23 cellular contexts compared by ENCODE assay signal in genomic region chr4:165970703-165971420, GRCh38.
A peak's percentile ranks its signal among the peaks of the same experiment; 100 is the strongest.
DNase-seq lines count a peak whose midpoint lies in the region; ATAC-seq, FAIRE-seq and TF ChIP-seq lines count a peak whose summit lies in the region.
"Had no signal": no experiment of that assay in that cellular context is flagged by ENCODE, and none has a peak within 500 bp of the region (broad histone marks: within the 10 kb centered on the region; RNA-seq: fewer than 3 reads in every experiment).

No MANE protein-coding gene starts in this region.

- H3K27ac ChIP-seq in RWPE2 (ENCODE audit: poor library complexity, severe bottlenecking) (peak overlapping the region; percentile 99), foreskin keratinocyte (peak overlapping the region; percentile 75), small intestine (ENCODE audit: low read depth in 1 of 2, low read length in 1 of 2) (peak overlapping the region in 1 of 2 donors; percentile 62)
- H3K27ac ChIP-seq: 22Rv1, A549, C4-2B had no signal

- WGBS in small intestine, 3 donors = 21 to 78% (median 46%) methylated on average over 4 of the region's 4 CpGs

- FAIRE-seq in small intestine (lab: Jason Lieb, UNC) (peak; percentile 94), D721Med (lab: Jason Lieb, UNC) (no peak)
- FAIRE-seq: A549, GM12892, GM18507 had no signal

- H3K9me3 ChIP-seq in RWPE2 (ENCODE audit: severe bottlenecking) (no peaks in the 10 kb centered on the region), small intestine (ENCODE audit: control insufficient read depth, low read depth) (no peaks in the 10 kb centered on the region)
- H3K9me3 ChIP-seq: A549, Caco-2 had no signal

- H3K27me3 ChIP-seq in RWPE2 (ENCODE audit: insufficient read depth, poor library complexity, severe bottlenecking) = no peaks in the 10 kb centered on the region
- H3K27me3 ChIP-seq in foreskin keratinocyte = no peaks in the 10 kb centered on the region
- no peaks in the 10 kb centered on the region for H3K27me3 ChIP-seq in small intestine (ENCODE audit: control insufficient read depth in 2 of 2, insufficient read depth in 2 of 2, low read length in 2 of 2)

- ATAC-seq in RWPE2 (ENCODE audit: low read depth) (peak; percentile 50), foreskin keratinocyte (no peak), GM21723 (IDR thresholded peaks at IDR 0.05; ENCODE audit: unreplicated experiment) (no peak)
- ATAC-seq: A549, HCT116 had no signal

- TF ChIP-seq CTCF in RWPE2 (IDR thresholded peaks at IDR 0.05; ENCODE audit: poor library complexity, severe bottlenecking) (no peak), foreskin keratinocyte (conservative IDR thresholded peaks at IDR 0.05) (no peak), D721Med (IDR thresholded peaks at IDR 0.05; ENCODE audit: insufficient read depth, missing control alignments) (no peak)

- H3K4me3 ChIP-seq in RWPE2 (ENCODE audit: severe bottlenecking) (no peak overlapping the region), small intestine (ENCODE audit: low read depth in 1 of 2, low read length in 2 of 2) (no peak overlapping the region)
- H3K4me3 ChIP-seq: A549 had no signal

- peak; percentile 17 for DNase-seq in NCI-H146 (lab: John Stamatoyannopoulos, UW)
- no peak for DNase-seq in NCI-H146 treated with DMSO at 0.1 percent for 48 hours (lab: John Stamatoyannopoulos, UW; ENCODE audit: unreplicated experiment)
- DNase-seq in RWPE2 (ENCODE audit: low spot score) = no peak
- DNase-seq in foreskin keratinocyte = peak; percentile 28 to 68
- peak; percentile 91 for DNase-seq in small intestine
- DNase-seq in D721Med (ENCODE audit: insufficient read length, low spot score) = no peak
- DNase-seq in NCI-H510A treated with DMSO at 0.1 percent for 48 hours (lab: John Stamatoyannopoulos, UW) = no peak
- DNase-seq: AML-193; Caco-2; CD4-positive, alpha-beta T cell; DMS153; DMS79; GDM1; GOT3; H7; HFFc6 had no signal

- H3K36me3 ChIP-seq in RWPE2 (ENCODE audit: low read depth) (no peaks in the 10 kb centered on the region), small intestine (ENCODE audit: control insufficient read depth in 2 of 2, insufficient read depth in 2 of 2, low read length in 2 of 2) (no peaks in the 10 kb centered on the region)

- H3K4me1 ChIP-seq in RWPE2 (ENCODE audit: insufficient read depth, poor library complexity, severe bottlenecking) (peaks cover 49% of the 10 kb centered on the region), foreskin keratinocyte (peaks cover 33% of the 10 kb centered on the region), small intestine (ENCODE audit: control insufficient read depth in 2 of 2, insufficient read depth in 1 of 2, low read depth in 1 of 2, low read length in 1 of 2) (peaks cover 0 to 4% of the 10 kb centered on the region in 2 donors)
- H3K4me1 ChIP-seq: A549, Caco-2 had no signal

Comparison
In these comparisons a context has a peak if more than half of its experiments do, and no peak if none do; other contexts are left out.
1. DNase-seq: peak in NCI-H146 (single experiment), foreskin keratinocyte (2 of 2) and small intestine (single experiment); none in NCI-H146 treated with DMSO at 0.1 percent for 48 hours (single experiment), RWPE2 (single experiment), D721Med (single experiment) and NCI-H510A treated with DMSO at 0.1 percent for 48 hours (single experiment).